18 cellular contexts compared by ENCODE assay signal in the genomic region with DNA sequence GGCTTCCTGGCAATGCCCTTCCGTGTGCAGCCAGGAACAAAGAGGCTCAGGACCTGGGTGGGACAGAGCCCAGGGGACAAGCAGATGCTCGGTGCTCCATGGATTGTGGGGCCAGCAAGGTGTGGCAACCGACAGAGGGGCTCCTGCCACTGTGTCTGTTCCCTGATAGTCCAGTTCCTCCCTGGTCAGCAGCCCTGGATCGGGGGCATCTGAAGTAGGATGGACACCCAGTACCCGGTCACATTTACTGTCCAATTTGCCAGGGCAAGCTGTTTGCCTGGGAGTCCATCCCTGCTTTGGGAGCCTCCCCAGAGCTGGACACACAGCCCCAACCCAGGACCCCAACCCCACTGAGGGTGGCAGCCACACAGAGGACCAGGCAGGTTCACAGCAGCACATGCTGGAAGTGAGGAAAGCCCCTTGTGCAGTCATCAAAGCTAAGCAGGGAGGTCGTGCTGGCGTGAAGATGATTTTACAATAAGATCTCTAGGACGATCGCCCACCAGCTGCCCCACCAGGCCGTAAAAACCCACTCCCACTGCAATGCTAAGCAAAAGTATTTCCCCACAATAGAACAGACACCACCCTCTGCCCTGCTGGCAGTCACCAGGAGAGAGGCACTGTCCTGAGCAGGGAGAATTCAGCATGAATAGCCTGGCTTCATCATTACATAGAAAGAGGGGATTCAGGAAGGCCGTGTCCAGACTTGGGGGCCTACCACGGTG.
"Had no signal": no experiment of that assay in that cellular context is flagged by ENCODE, and none has a peak within 500 bp of the region (broad histone marks: within the 10 kb centered on the region; RNA-seq: fewer than 3 reads in every experiment).

No MANE protein-coding gene starts in this region.

- H3K9ac ChIP-seq: neural progenitor cell had no signal

- H3K27ac ChIP-seq: adrenal gland, ascending aorta, gastroesophageal sphincter, lower lobe of right lung, neural progenitor cell, sigmoid colon had no signal

- H3K4me1 ChIP-seq: neural progenitor cell had no signal

- H2AFZ ChIP-seq: neural progenitor cell had no signal

- H3K36me3 ChIP-seq: adrenal gland, ascending aorta, gastroesophageal sphincter, lower lobe of right lung, neural progenitor cell, sigmoid colon had no signal

- H3K4me3 ChIP-seq: adrenal gland, ascending aorta, gastroesophageal sphincter, lower lobe of right lung, neural progenitor cell, sigmoid colon, smooth muscle cell had no signal

- ATAC-seq: gastroesophageal sphincter; lower lobe of right lung; naive thymus-derived CD8-positive, alpha-beta T cell; stimulated activated naive B cell treated with anti-CD40 and anti-IgM and Interleukin-4, amounts not matched to agents 10 μg/mL and 1 μg/mL and 100 μg/mL, for 72 hours; T-cell had no signal

- DNase-seq: activated CD4-positive, alpha-beta T cell treated with anti-CD3 and anti-CD28 coated beads for 1 hour; activated CD4-positive, alpha-beta T cell treated with anti-CD3 and anti-CD28 coated beads, Interleukin-2, amount 50 U/mL, for 1 hour; activated naive CD4-positive, alpha-beta T cell; activated T-cell treated with anti-CD3 and anti-CD28 coated beads for 4 hours; central memory CD4-positive, alpha-beta T cell; lower lobe of right lung; retina; sigmoid colon; stimulated activated CD4-positive, alpha-beta T cell treated with anti-CD3 and anti-CD28 coated beads, Interleukin-2, amount 100 ng/mL, for 48 hours; stimulated activated CD8-positive, alpha-beta memory T cell treated with anti-CD3 and anti-CD28 coated beads, Interleukin-4, amount 100 ng/mL, for 48 hours; stimulated activated naive B cell treated with anti-CD40 and anti-IgM and Interleukin-4, amounts not matched to agents 10 μg/mL and 1 μg/mL and 100 μg/mL, for 72 hours had no signal

- H3K4me2 ChIP-seq: neural progenitor cell, smooth muscle cell had no signal

- H3K27me3 ChIP-seq: adrenal gland, ascending aorta, gastroesophageal sphincter, neural progenitor cell, sigmoid colon had no signal
